In genomic region chr12:125650587-125650986, GRCh38 we compare ENCODE assay signal across 19 cellular contexts.
"Had no signal": no experiment of that assay in that cellular context is flagged by ENCODE, and none has a peak within 500 bp of the region (broad histone marks: within the 10 kb centered on the region; RNA-seq: fewer than 3 reads in every experiment).

No MANE protein-coding gene starts in this region.

- H3K27me3 ChIP-seq: neutrophil, pancreas, stomach, testis, tibial artery had no signal

- H3K4me2 ChIP-seq: smooth muscle cell had no signal

- H3K4me1 ChIP-seq: lower lobe of right lung, pancreas, stomach, testis, tibial artery had no signal

- H3K36me3 ChIP-seq: lower lobe of right lung, neutrophil, pancreas, stomach, tibial artery had no signal

- FAIRE-seq: frontal cortex, pancreas had no signal

- H3K9me3 ChIP-seq: lower lobe of right lung, neutrophil, pancreas, stomach, testis, tibial artery had no signal

- DNase-seq: cortex of kidney; hypothalamus; immature natural killer cell; islet precursor cell; kidney glomerular epithelial cell; left ventricle myocardium superior; lower lobe of right lung; naive thymus-derived CD8-positive, alpha-beta T cell; pancreas; stimulated activated CD4-positive, alpha-beta T cell treated with anti-CD3 and anti-CD28 coated beads, Interleukin-12 subunit alpha, Interleukin-12 subunit beta, amount 100 ng/mL, for 4 hours; stimulated activated CD4-positive, alpha-beta T cell treated with anti-CD3 and anti-CD28 coated beads, Interleukin-2, amount 100 ng/mL, for 24 hours; stimulated activated CD4-positive, alpha-beta T cell treated with anti-CD3 and anti-CD28 coated beads, Interleukin-4, amount 100 ng/mL, for 24 hours; stimulated activated naive CD4-positive, alpha-beta T cell treated with Interleukin-2 at 50 U/mL for 16 hours; stomach; testis; tibial artery had no signal

- H3K27ac ChIP-seq: lower lobe of right lung, neutrophil, pancreas, stomach, testis, tibial artery had no signal

- H3K4me3 ChIP-seq: lower lobe of right lung, pancreas, smooth muscle cell, stomach, testis, tibial artery had no signal
